In genomic region chr11:124983674-124984511, GRCh38 we compare ENCODE assay signal across 30 cellular contexts. TPM values are rescaled to one million over a fixed set of nuclear protein-coding genes. Genes with fewer than 3 reads are reported as not detected.
"Had no signal": no experiment of that assay in that cellular context is flagged by ENCODE, and none has a peak within 500 bp of the region (broad histone marks: within the 10 kb centered on the region; RNA-seq: fewer than 3 reads in every experiment).

No MANE protein-coding gene starts in this region.

- H3K27ac ChIP-seq: adrenal gland, body of pancreas, colonic mucosa, gastrocnemius medialis, lower lobe of right lung, right lobe of liver, thoracic aorta, uterus had no signal

- H3K27me3 Mint-ChIP-seq: activated CD4-positive, alpha-beta memory T cell treated with anti-CD3 and anti-CD28 coated beads for 36 hours; activated naive CD8-positive, alpha-beta T cell treated with anti-CD3 and anti-CD28 coated beads for 36 hours; natural killer cell treated with Interleukin-12 subunit alpha and Interleukin-12 subunit beta and Interleukin-15 and Interleukin-18, amount 100 ng/mL, for 72 hours; type B pancreatic cell had no signal

- H3K4me1 ChIP-seq: adrenal gland, body of pancreas, colonic mucosa, gastrocnemius medialis, lower lobe of right lung, right lobe of liver, uterus had no signal

- H3K27ac Mint-ChIP-seq: activated CD4-positive, alpha-beta memory T cell treated with anti-CD3 and anti-CD28 coated beads for 36 hours; activated naive CD4-positive, alpha-beta T cell treated with anti-CD3 and anti-CD28 coated beads for 36 hours; activated naive CD8-positive, alpha-beta T cell treated with anti-CD3 and anti-CD28 coated beads for 36 hours; activated T-helper 1 cell treated with anti-CD3 and anti-CD28 coated beads, Interleukin-12 subunit alpha, Interleukin-12 subunit beta, Interleukin-2, Interleukin-4 antibody, amounts not matched to agents 30 ng/mL and 10 ng/mL and 1 ng/mL, durations not matched to agents 14 hours and 24 hours and 36 hours; natural killer cell treated with Interleukin-12 subunit alpha and Interleukin-12 subunit beta and Interleukin-15 and Interleukin-18, amount 100 ng/mL, for 72 hours; T-helper 2 cell treated with Interferon-gamma antibody and Interleukin-4, amounts not matched to agents 5 μg/mL and 100 μg/mL, for 36 hours; type B pancreatic cell had no signal

- H3K27me3 ChIP-seq: adrenal gland, body of pancreas, colonic mucosa, gastrocnemius medialis, right lobe of liver, uterus had no signal

- H3K36me3 ChIP-seq: adrenal gland, colonic mucosa, gastrocnemius medialis, lower lobe of right lung, right lobe of liver, thoracic aorta, uterus had no signal

- DNase-seq: activated CD4-positive, alpha-beta memory T cell treated with anti-CD3 and anti-CD28 coated beads for 36 hours; activated CD4-positive, alpha-beta T cell treated with anti-CD3 and anti-CD28 coated beads for 48 hours; activated CD8-positive, alpha-beta memory T cell treated with anti-CD3 and anti-CD28 coated beads, Interleukin-2, amount 50 U/mL, for 4 hours; activated effector memory CD4-positive, alpha-beta T cell treated with anti-CD3 and anti-CD28 coated beads, Interleukin-2, amount 50 U/mL, for 16 hours; activated naive CD4-positive, alpha-beta T cell treated with anti-CD3 and anti-CD28 coated beads for 36 hours; activated naive CD8-positive, alpha-beta T cell treated with anti-CD3 and anti-CD28 coated beads for 36 hours; activated T-cell treated with anti-CD3 and anti-CD28 coated beads, Interleukin-2, amount 50 U/mL, for 1 hour; adrenal gland; aorta; body of pancreas; colonic mucosa; effector memory CD4-positive, alpha-beta T cell; erythroblast; gastrocnemius medialis; glutamatergic neuron; lower lobe of right lung; mesenchymal stem cell; right lobe of liver; stimulated activated CD4-positive, alpha-beta T cell treated with anti-CD3 and anti-CD28 coated beads, Interleukin-2, amount 100 ng/mL, for 48 hours; stimulated activated naive CD8-positive, alpha-beta T cell treated with anti-CD3 and anti-CD28 coated beads, Interleukin-15, Interleukin-2, amounts not matched to agents 100 U/mL and 50 U/mL, for 24 hours; uterus had no signal

- H3K4me1 Mint-ChIP-seq: activated naive CD8-positive, alpha-beta T cell treated with anti-CD3 and anti-CD28 coated beads for 36 hours had no signal

- H3K9me3 ChIP-seq: adrenal gland, body of pancreas, colonic mucosa, right lobe of liver, thoracic aorta had no signal

- H3K4me3 ChIP-seq: adrenal gland, body of pancreas, colonic mucosa, gastrocnemius medialis, lower lobe of right lung, mucosa of descending colon, right lobe of liver, thoracic aorta, uterus had no signal

- H3K4me3 Mint-ChIP-seq: activated CD4-positive, alpha-beta memory T cell treated with anti-CD3 and anti-CD28 coated beads for 36 hours; activated naive CD4-positive, alpha-beta T cell treated with anti-CD3 and anti-CD28 coated beads for 36 hours; activated naive CD8-positive, alpha-beta T cell treated with anti-CD3 and anti-CD28 coated beads for 36 hours; activated T-helper 1 cell treated with anti-CD3 and anti-CD28 coated beads, Interleukin-12 subunit alpha, Interleukin-12 subunit beta, Interleukin-2, Interleukin-4 antibody, amounts not matched to agents 30 ng/mL and 10 ng/mL and 1 ng/mL, durations not matched to agents 14 hours and 24 hours and 36 hours; natural killer cell treated with Interleukin-12 subunit alpha and Interleukin-12 subunit beta and Interleukin-15 and Interleukin-18, amount 100 ng/mL, for 72 hours; T-helper 2 cell treated with Interferon-gamma antibody and Interleukin-4, amounts not matched to agents 5 μg/mL and 100 μg/mL, for 36 hours; type B pancreatic cell had no signal

RNA-seq across cellular contexts. Expression of gene HEPACAM, which starts 48.0 kb away (rescaled TPM):
- total RNA-seq: activated CD4-positive, alpha-beta memory T cell treated with anti-CD3 and anti-CD28 coated beads for 36 hours; activated CD8-positive, alpha-beta memory T cell treated with anti-CD3 and anti-CD28 coated beads for 36 hours; activated naive CD4-positive, alpha-beta T cell treated with anti-CD3 and anti-CD28 coated beads for 36 hours; activated naive CD8-positive, alpha-beta T cell treated with anti-CD3 and anti-CD28 coated beads for 36 hours; activated T-helper 1 cell treated with anti-CD3 and anti-CD28 coated beads, Interleukin-12 subunit alpha, Interleukin-12 subunit beta, Interleukin-2, Interleukin-4 antibody, amounts not matched to agents 30 ng/mL and 10 ng/mL and 1 ng/mL, durations not matched to agents 14 hours and 24 hours and 36 hours; lower lobe of right lung; myocyte; natural killer cell treated with Interleukin-12 subunit alpha and Interleukin-12 subunit beta and Interleukin-15 and Interleukin-18, amount 100 ng/mL, for 72 hours; osteocyte; uterus had no signal
